ENCODE assay signal across 6 cellular contexts in genomic region chrX:101407167-101407747, GRCh38. TPM values are rescaled to one million over a fixed set of nuclear protein-coding genes. Genes with fewer than 3 reads are reported as not detected.
DNase-seq lines count a peak whose midpoint lies in the region; ATAC-seq and TF ChIP-seq lines count a peak whose summit lies in the region.

No MANE protein-coding gene starts in this region.

- intact Hi-C loops in right cardiac atrium (cut with DNase I) (no loop called here), uterus (cut with DNase I; ENCODE audit: low total_unique reads) (no loop called here)

- peak overlapping the region; percentile 82 to 99 (median 94) for H3K27ac ChIP-seq in Peyer's patch
- peak overlapping the region; percentile 49 for H3K27ac ChIP-seq in right cardiac atrium (ENCODE audit: low read length)
- H3K27ac ChIP-seq in uterus: peak overlapping the region; percentile 93 to 97

- H3K4me3 ChIP-seq in GM06990 (replicated peaks; ENCODE audit: low read depth, low read length) (peak overlapping the region; percentile 88), Peyer's patch (peak overlapping the region; percentile 51 to 75 (median 62)), right cardiac atrium (ENCODE audit: low read length) (peak overlapping the region; percentile 56), uterus (peak overlapping the region; percentile 51 to 55)

- peak in 1 of 2 donors; percentile 2 for ATAC-seq in right cardiac atrium

- TF ChIP-seq POLR2A in Peyer's patch (IDR thresholded peaks at IDR 0.05): no peak
- no peak for TF ChIP-seq POLR2A in uterus (IDR thresholded peaks at IDR 0.05)

- H3K27me3 ChIP-seq in GM06990 (replicated peaks; ENCODE audit: control insufficient read depth, insufficient read depth, low read length) (no peaks in the 10 kb centered on the region), Peyer's patch (no peaks in the 10 kb centered on the region), right cardiac atrium (ENCODE audit: control insufficient read depth, insufficient read depth) (no peaks in the 10 kb centered on the region), uterus (no peaks in the 10 kb centered on the region)

- no peak for DNase-seq in GM06990 (ENCODE audit: extremely low read depth, insufficient read length)
- no peak for DNase-seq in Peyer's patch
- DNase-seq in right cardiac atrium: no peak
- no peak for DNase-seq in uterus
- no peak for DNase-seq in A172 (ENCODE audit: low spot score)
- DNase-seq in KG1 (lab: John Stamatoyannopoulos, UW): no peak

- H3K4me1 ChIP-seq in Peyer's patch (peaks cover 0 to 10% (median 0%) of the 10 kb centered on the region in 4 donors), right cardiac atrium (ENCODE audit: control insufficient read depth, insufficient read depth, low read length) (no peaks in the 10 kb centered on the region), uterus (no peaks in the 10 kb centered on the region)

- WGBS in right cardiac atrium: under 1% methylated on average over 15 of the region's 15 CpGs

- H3K36me3 ChIP-seq in GM06990 (ENCODE audit: control insufficient read depth, insufficient read depth, low read length) (no peaks in the 10 kb centered on the region), Peyer's patch (peaks cover 0 to 5% (median 0%) of the 10 kb centered on the region in 3 donors), uterus (no peaks in the 10 kb centered on the region)

- TF ChIP-seq CTCF in GM06990 (IDR thresholded peaks at IDR 0.05; ENCODE audit: insufficient read depth, low read length, poor library complexity, severe bottlenecking) (no peak), Peyer's patch (IDR thresholded peaks at IDR 0.05) (no peak), uterus (IDR thresholded peaks at IDR 0.05) (no peak)

- H3K9me3 ChIP-seq in Peyer's patch: no peaks in the 10 kb centered on the region
- no peaks in the 10 kb centered on the region for H3K9me3 ChIP-seq in right cardiac atrium (ENCODE audit: control insufficient read depth, low read length)
- H3K9me3 ChIP-seq in uterus: no peaks in the 10 kb centered on the region

RNA-seq across cellular contexts. Expression of gene GLA, which starts 0.5 kb away (rescaled TPM):
- total RNA-seq in Peyer's patch: 10 to 100 TPM; 25.6 to 53.8 (median 36.0) TPM
- total RNA-seq in right cardiac atrium: 10 to 100 TPM; 10.4 to 20.5 (median 17.9) TPM
- 20.7 TPM for polyA plus RNA-seq in right cardiac atrium
- 10 to 100 TPM; 13.2 to 30.2 (median 19.2) TPM for total RNA-seq in uterus
- total RNA-seq in A172 (2014; rRNA removed; shearing (Covaris generic)): 33.6 and 40.4 TPM in 2 replicates

RNA-seq across cellular contexts. Expression of gene HNRNPH2, which starts 0.8 kb away (rescaled TPM):
- total RNA-seq in Peyer's patch (10 to 100 TPM; 29.4 to 64.5 (median 43.1) TPM), right cardiac atrium (10 to 100 TPM; 54.6 to 69.4 (median 58.8) TPM), uterus (10 to 100 TPM; 22.0 to 87.2 (median 40.7) TPM)
- polyA plus RNA-seq in right cardiac atrium: 53.3 TPM
- 47.8 and 49.7 TPM in 2 replicates for total RNA-seq in A172 (2014; rRNA removed; shearing (Covaris generic))

RNA-seq across cellular contexts. Expression of gene RPL36A, which starts 16.4 kb away (rescaled TPM):
- total RNA-seq in Peyer's patch (100 to 1,000 TPM; 236 to 729 (median 490) TPM), right cardiac atrium (100 to 1,000 TPM in 2 of 4 donors, 10 to 100 TPM in 2; 71.2 to 109 (median 99.8) TPM), uterus (1,000 to 10,000 TPM in 3 of 4 donors, 100 to 1,000 TPM in 1; 279 to 2,120 (median 1,455) TPM)
- polyA plus RNA-seq in right cardiac atrium: 1,005 TPM
- total RNA-seq in A172 (2014; rRNA removed; shearing (Covaris generic)): 859 and 1,447 TPM in 2 replicates

RNA-seq across cellular contexts. Expression of gene BTK, which starts 21.3 kb away (rescaled TPM):
- total RNA-seq in Peyer's patch (10 to 100 TPM in 1 of 4 donors, 1 to 10 TPM in 2, not detected in 1; 1.4 to 66.8 (median 6.0) TPM), right cardiac atrium (1 to 10 TPM; 1.6 to 3.6 (median 3.3) TPM), uterus (1 to 10 TPM; 1.2 to 5.9 (median 2.5) TPM)
- polyA plus RNA-seq in right cardiac atrium: 0.88 TPM
- total RNA-seq in A172 (2014; rRNA removed; shearing (Covaris generic)): not detected in 2 replicates

RNA-seq across cellular contexts. Expression of gene TIMM8A, which starts 58.7 kb away (rescaled TPM):
- 10 to 100 TPM in 2 of 4 donors, 1 to 10 TPM in 2; 5.2 to 11.6 (median 10.1) TPM for total RNA-seq in Peyer's patch
- total RNA-seq in right cardiac atrium: 10 to 100 TPM; 14.4 to 20.3 (median 19.1) TPM
- 12.9 TPM for polyA plus RNA-seq in right cardiac atrium
- 10 to 100 TPM in 1 of 4 donors, 1 to 10 TPM in 1, not detected in 2; 7.0 to 11.0 TPM for total RNA-seq in uterus
- total RNA-seq in A172 (2014; rRNA removed; shearing (Covaris generic)): 1.8 and 3.4 TPM in 2 replicates
